Comparison of ENCODE assay signal across 1 cellular context in genomic region chr6:155483858-155484257, GRCh38.
TF ChIP-seq lines count a peak whose summit lies in the region.

No MANE protein-coding gene starts in this region.

TF ChIP-seq in HepG2, 621 proteins besides CTCF, POLR2A, EP300 and RAD21 (continues in another document):
- TF ChIP-seq IKZF5 (CRISPR knock-in tag; IDR thresholded peaks at IDR 0.05), result no peak
- TF ChIP-seq KLF6 (CRISPR knock-in tag; IDR thresholded peaks at IDR 0.05), result 0 out of 2 replicates have a peak, but pooled peaks have one; percentile 27
- TF ChIP-seq ZNF496 (CRISPR knock-in tag; IDR thresholded peaks at IDR 0.05; ENCODE audit: insufficient replicate concordance), result no peak
- no peak for TF ChIP-seq MTA3 (CRISPR knock-in tag; IDR thresholded peaks at IDR 0.05)
- no peak for TF ChIP-seq RBM22 (optimal IDR thresholded peaks at IDR 0.05; ENCODE audit: low read length)
- 0 out of 2 replicates have a peak, but pooled peaks have one; percentile 28 for TF ChIP-seq ZNF124 (CRISPR knock-in tag; IDR thresholded peaks at IDR 0.05)
- no peak for TF ChIP-seq MNT (IDR thresholded peaks at IDR 0.05)
- no peak for TF ChIP-seq RNF219 (CRISPR knock-in tag; IDR thresholded peaks at IDR 0.05)
- TF ChIP-seq SETDB1 (CRISPR knock-in tag; IDR thresholded peaks at IDR 0.05; ENCODE audit: borderline replicate concordance), result no peak
- no peak for TF ChIP-seq ZNF615 (CRISPR knock-in tag; IDR thresholded peaks at IDR 0.05; ENCODE audit: borderline replicate concordance)
- no peak for TF ChIP-seq ARHGAP35 (CRISPR knock-in tag; IDR thresholded peaks at IDR 0.05; ENCODE audit: borderline replicate concordance)
- TF ChIP-seq FOSL2 (CRISPR knock-in tag; IDR thresholded peaks at IDR 0.05), result 0 out of 2 replicates have a peak, but pooled peaks have one; percentile 10
- TF ChIP-seq, protein P1, sequence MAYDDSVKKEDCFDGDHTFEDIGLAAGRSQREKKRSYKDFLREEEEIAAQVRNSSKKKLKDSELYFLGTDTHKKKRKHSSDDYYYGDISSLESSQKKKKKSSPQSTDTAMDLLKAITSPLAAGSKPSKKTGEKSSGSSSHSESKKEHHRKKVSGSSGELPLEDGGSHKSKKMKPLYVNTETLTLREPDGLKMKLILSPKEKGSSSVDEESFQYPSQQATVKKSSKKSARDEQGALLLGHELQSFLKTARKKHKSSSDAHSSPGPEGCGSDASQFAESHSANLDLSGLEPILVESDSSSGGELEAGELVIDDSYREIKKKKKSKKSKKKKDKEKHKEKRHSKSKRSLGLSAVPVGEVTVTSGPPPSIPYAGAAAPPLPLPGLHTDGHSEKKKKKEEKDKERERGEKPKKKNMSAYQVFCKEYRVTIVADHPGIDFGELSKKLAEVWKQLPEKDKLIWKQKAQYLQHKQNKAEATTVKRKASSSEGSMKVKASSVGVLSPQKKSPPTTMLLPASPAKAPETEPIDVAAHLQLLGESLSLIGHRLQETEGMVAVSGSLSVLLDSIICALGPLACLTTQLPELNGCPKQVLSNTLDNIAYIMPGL (CRISPR knock-in tag; IDR thresholded peaks at IDR 0.05; ENCODE audit: borderline replicate concordance in 1 of 2, low read depth in 1 of 2), result no peak
- 0 out of 2 replicates have a peak, but pooled peaks have one; percentile 27 for TF ChIP-seq CC2D1A (CRISPR knock-in tag; IDR thresholded peaks at IDR 0.05)
- no peak for TF ChIP-seq SP2 (CRISPR knock-in tag; IDR thresholded peaks at IDR 0.05)
- no peak for TF ChIP-seq MIXL1 (CRISPR knock-in tag; IDR thresholded peaks at IDR 0.05)
- no peak for TF ChIP-seq MLLT10 (CRISPR knock-in tag; IDR thresholded peaks at IDR 0.05)
- TF ChIP-seq ZNF879 (CRISPR knock-in tag; IDR thresholded peaks at IDR 0.05), result no peak
- no peak for TF ChIP-seq ZBTB3 (CRISPR knock-in tag; IDR thresholded peaks at IDR 0.05; ENCODE audit: borderline replicate concordance, low read depth)
- peak; percentile 8 to 61; a peak in 2 of 4 replicates for TF ChIP-seq MAFK (conservative IDR thresholded peaks at IDR 0.05 in 1 of 2, IDR thresholded peaks at IDR 0.05 in 1 of 2; ENCODE audit: low read length in 2 of 2)
- TF ChIP-seq ZNF263 (CRISPR knock-in tag; IDR thresholded peaks at IDR 0.05), result no peak
- TF ChIP-seq SAP130 (CRISPR knock-in tag; IDR thresholded peaks at IDR 0.05; ENCODE audit: low read depth), result 0 out of 2 replicates have a peak, but pooled peaks have one; percentile 10
- TF ChIP-seq ZMYM4 (CRISPR knock-in tag; IDR thresholded peaks at IDR 0.05), result 0 out of 2 replicates have a peak, but pooled peaks have one; percentile 26
- TF ChIP-seq GATAD2A (CRISPR knock-in tag; IDR thresholded peaks at IDR 0.05), result peak; percentile 36
- TF ChIP-seq, protein P2, sequence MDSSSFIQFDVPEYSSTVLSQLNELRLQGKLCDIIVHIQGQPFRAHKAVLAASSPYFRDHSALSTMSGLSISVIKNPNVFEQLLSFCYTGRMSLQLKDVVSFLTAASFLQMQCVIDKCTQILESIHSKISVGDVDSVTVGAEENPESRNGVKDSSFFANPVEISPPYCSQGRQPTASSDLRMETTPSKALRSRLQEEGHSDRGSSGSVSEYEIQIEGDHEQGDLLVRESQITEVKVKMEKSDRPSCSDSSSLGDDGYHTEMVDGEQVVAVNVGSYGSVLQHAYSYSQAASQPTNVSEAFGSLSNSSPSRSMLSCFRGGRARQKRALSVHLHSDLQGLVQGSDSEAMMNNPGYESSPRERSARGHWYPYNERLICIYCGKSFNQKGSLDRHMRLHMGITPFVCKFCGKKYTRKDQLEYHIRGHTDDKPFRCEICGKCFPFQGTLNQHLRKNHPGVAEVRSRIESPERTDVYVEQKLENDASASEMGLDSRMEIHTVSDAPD (CRISPR knock-in tag; IDR thresholded peaks at IDR 0.05), result no peak
- no peak for TF ChIP-seq PRDM10 (CRISPR knock-in tag; IDR thresholded peaks at IDR 0.05; ENCODE audit: low read depth)
- TF ChIP-seq, protein P3, sequence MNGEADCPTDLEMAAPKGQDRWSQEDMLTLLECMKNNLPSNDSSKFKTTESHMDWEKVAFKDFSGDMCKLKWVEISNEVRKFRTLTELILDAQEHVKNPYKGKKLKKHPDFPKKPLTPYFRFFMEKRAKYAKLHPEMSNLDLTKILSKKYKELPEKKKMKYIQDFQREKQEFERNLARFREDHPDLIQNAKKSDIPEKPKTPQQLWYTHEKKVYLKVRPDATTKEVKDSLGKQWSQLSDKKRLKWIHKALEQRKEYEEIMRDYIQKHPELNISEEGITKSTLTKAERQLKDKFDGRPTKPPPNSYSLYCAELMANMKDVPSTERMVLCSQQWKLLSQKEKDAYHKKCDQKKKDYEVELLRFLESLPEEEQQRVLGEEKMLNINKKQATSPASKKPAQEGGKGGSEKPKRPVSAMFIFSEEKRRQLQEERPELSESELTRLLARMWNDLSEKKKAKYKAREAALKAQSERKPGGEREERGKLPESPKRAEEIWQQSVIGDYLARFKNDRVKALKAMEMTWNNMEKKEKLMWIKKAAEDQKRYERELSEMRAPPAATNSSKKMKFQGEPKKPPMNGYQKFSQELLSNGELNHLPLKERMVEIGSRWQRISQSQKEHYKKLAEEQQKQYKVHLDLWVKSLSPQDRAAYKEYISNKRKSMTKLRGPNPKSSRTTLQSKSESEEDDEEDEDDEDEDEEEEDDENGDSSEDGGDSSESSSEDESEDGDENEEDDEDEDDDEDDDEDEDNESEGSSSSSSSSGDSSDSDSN (CRISPR knock-in tag; IDR thresholded peaks at IDR 0.05), result no peak
- TF ChIP-seq, protein P4, sequence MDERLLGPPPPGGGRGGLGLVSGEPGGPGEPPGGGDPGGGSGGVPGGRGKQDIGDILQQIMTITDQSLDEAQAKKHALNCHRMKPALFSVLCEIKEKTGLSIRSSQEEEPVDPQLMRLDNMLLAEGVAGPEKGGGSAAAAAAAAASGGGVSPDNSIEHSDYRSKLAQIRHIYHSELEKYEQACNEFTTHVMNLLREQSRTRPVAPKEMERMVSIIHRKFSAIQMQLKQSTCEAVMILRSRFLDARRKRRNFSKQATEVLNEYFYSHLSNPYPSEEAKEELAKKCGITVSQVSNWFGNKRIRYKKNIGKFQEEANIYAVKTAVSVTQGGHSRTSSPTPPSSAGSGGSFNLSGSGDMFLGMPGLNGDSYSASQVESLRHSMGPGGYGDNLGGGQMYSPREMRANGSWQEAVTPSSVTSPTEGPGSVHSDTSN (CRISPR knock-in tag; IDR thresholded peaks at IDR 0.05), result no peak
- TF ChIP-seq ARID5B (CRISPR knock-in tag; IDR thresholded peaks at IDR 0.05), result 0 out of 2 replicates have a peak, but pooled peaks have one; percentile 11
- no peak for TF ChIP-seq ZNF773 (CRISPR knock-in tag; IDR thresholded peaks at IDR 0.05; ENCODE audit: borderline replicate concordance)
- TF ChIP-seq MXD4 (CRISPR knock-in tag; IDR thresholded peaks at IDR 0.05), result no peak
- TF ChIP-seq RFX3 (CRISPR knock-in tag; IDR thresholded peaks at IDR 0.05), result no peak
- TF ChIP-seq ZSCAN20 (CRISPR knock-in tag; IDR thresholded peaks at IDR 0.05; ENCODE audit: borderline replicate concordance), result no peak
- no peak for TF ChIP-seq ZNF660 (CRISPR knock-in tag; IDR thresholded peaks at IDR 0.05; ENCODE audit: borderline replicate concordance, low read depth)
- TF ChIP-seq ISX (CRISPR knock-in tag; conservative IDR thresholded peaks at IDR 0.05), result no peak
- TF ChIP-seq IRF1 (CRISPR knock-in tag; IDR thresholded peaks at IDR 0.05; ENCODE audit: low read depth), result no peak
- TF ChIP-seq CEBPB (IDR thresholded peaks at IDR 0.05; ENCODE audit: borderline replicate concordance, low read depth, low read length), result peak; percentile 86; the same call in 1 of the 2 replicates
